ENCODE assay signal across 19 cellular contexts in genomic region chr15:31016446-31016915, GRCh38. TPM values are rescaled to one million over a fixed set of nuclear protein-coding genes. Genes with fewer than 3 reads are reported as not detected.
DNase-seq lines count a peak whose midpoint lies in the region; ATAC-seq and TF ChIP-seq lines count a peak whose summit lies in the region.
"Had no signal": no experiment of that assay in that cellular context is flagged by ENCODE, and none has a peak within 500 bp of the region (broad histone marks: within the 10 kb centered on the region; RNA-seq: fewer than 3 reads in every experiment).

No MANE protein-coding gene starts in this region.

- in situ Hi-C loops in GM23248 (cut with MboI) (no loop called here), astrocyte of the cerebellum (cut with HindIII; ENCODE audit: low sequenced_read_pairs) (no loop called here)

- no peak overlapping the region for H2AFZ ChIP-seq in GM23248

- H3K9me3 ChIP-seq in GM23248 (ENCODE audit: low read depth) (no peaks in the 10 kb centered on the region), MG63 (peaks cover 11% of the 10 kb centered on the region)
- H3K9me3 ChIP-seq: prostate gland had no signal

- H3K4me1 ChIP-seq in GM23248 (ENCODE audit: insufficient read depth), result peaks cover 13% of the 10 kb centered on the region
- H3K4me1 ChIP-seq: prostate gland had no signal

- H3K36me3 ChIP-seq in GM23248 (ENCODE audit: low read depth) (no peaks in the 10 kb centered on the region), MG63 (no peaks in the 10 kb centered on the region)
- H3K36me3 ChIP-seq: prostate gland had no signal

- no peaks in the 10 kb centered on the region for H4K20me1 ChIP-seq in GM23248 (ENCODE audit: insufficient read depth)

- whole genome bisulfite sequencing in GM23248 (ENCODE audit: low coverage in 1 of 2, low lambda C conversion rate in 2 of 2, missing lambda C conversion rate in 2 of 2), 2 experiments, result 2 to 12% methylated on average over 3 of the region's 3 CpGs

- peak overlapping the region; percentile 37; the same call in 1 of the 2 replicates for H3K27ac ChIP-seq in GM23248
- H3K27ac ChIP-seq: prostate gland had no signal

- ATAC-seq in HG02610 (IDR thresholded peaks at IDR 0.05; ENCODE audit: unreplicated experiment), result no peak
- no peak for ATAC-seq in HG02970 (IDR thresholded peaks at IDR 0.05; ENCODE audit: low FRiP score, unreplicated experiment)
- ATAC-seq: activated naive CD8-positive, alpha-beta T cell treated with anti-CD3 and anti-CD28 coated beads, Interleukin-2, amount 50 U/mL, for 24 hours; PC-3; stimulated activated naive CD8-positive, alpha-beta T cell treated with anti-CD3 and anti-CD28 coated beads, Interleukin-15, amount 100 ng/mL, for 72 hours had no signal

- DNase-seq in A172 (ENCODE audit: low spot score) (peak; percentile 46), GM23248 (peak; percentile 60), astrocyte of the cerebellum (ENCODE audit: low read depth) (peak; percentile 47), fibroblast of villous mesenchyme (ENCODE audit: low read depth) (peak; percentile 47), MG63 (no peak), DMS79 treated with DMSO at 0.1 percent for 48 hours (lab: John Stamatoyannopoulos, UW) (no peak)
- DNase-seq: ACHN; activated CD4-positive, alpha-beta T cell treated with anti-CD3 and anti-CD28 coated beads, Interleukin-2, amount 50 U/mL, for 48 hours; activated naive CD8-positive, alpha-beta T cell treated with anti-CD3 and anti-CD28 coated beads, Interleukin-2, amount 50 U/mL, for 24 hours; activated T-cell treated with anti-CD3 and anti-CD28 coated beads, Interleukin-2, amount 50 U/mL, for 48 hours; Caco-2; GOT3; hippocampal formation; NCI-H1930; PC-3; stimulated activated naive CD8-positive, alpha-beta T cell treated with anti-CD3 and anti-CD28 coated beads, Interleukin-15, amount 100 ng/mL, for 72 hours had no signal

- no peak overlapping the region for H3K9ac ChIP-seq in GM23248

- H3K9me2 ChIP-seq in GM23248 (ENCODE audit: insufficient read depth), result no peaks in the 10 kb centered on the region

- H3K4me3 ChIP-seq in GM23248 (no peak overlapping the region), astrocyte of the cerebellum (ENCODE audit: low read depth, low read length) (no peak overlapping the region), fibroblast of villous mesenchyme (ENCODE audit: low read depth, low read length) (no peak overlapping the region), MG63 (no peak overlapping the region)
- H3K4me3 ChIP-seq: prostate gland had no signal

- H3K79me2 ChIP-seq in GM23248 (ENCODE audit: insufficient read depth), result no peaks in the 10 kb centered on the region

- H3K27me3 ChIP-seq in GM23248 (replicated peaks; ENCODE audit: insufficient read depth) (no peaks in the 10 kb centered on the region), MG63 (no peaks in the 10 kb centered on the region)

- H3F3A ChIP-seq in GM23248 (ENCODE audit: insufficient read depth), result peaks cover 11% of the 10 kb centered on the region

- peak overlapping the region; percentile 46 for H3K4me2 ChIP-seq in GM23248 (ENCODE audit: unreplicated experiment)

- TF ChIP-seq CTCF in astrocyte of the cerebellum (IDR thresholded peaks at IDR 0.05; ENCODE audit: low read depth, low read length, missing control alignments) (no peak), fibroblast of villous mesenchyme (IDR thresholded peaks at IDR 0.05; ENCODE audit: insufficient read depth, low read depth, low read length) (no peak)

RNA-seq across cellular contexts. Expression of gene MTMR10, which starts 25.1 kb away (rescaled TPM):
- total RNA-seq in A172 (2014; rRNA removed; shearing (Covaris generic)), result 14.4 and 20.9 TPM in 2 replicates
- 8.1 and 13.3 TPM in 2 replicates for total RNA-seq in GM23248 (2014; rRNA removed; shearing (Covaris generic))
- 6.3 and 7.2 TPM in 2 replicates for polyA plus RNA-seq in GM23248 (2016; fragmentation: Nextera tagmentation; extraction: Ambion mirVana)
- 25.4 and 37.6 TPM in 2 replicates for total RNA-seq in fibroblast of villous mesenchyme
- total RNA-seq in MG63 (2014; rRNA removed; shearing (Covaris generic); ENCODE audit: low replicate concordance), result 2.4 and 16.3 TPM in 2 replicates

Comparison
In these comparisons a context has a peak if more than half of its experiments do, and no peak if none do; other contexts are left out.
1. DNase-seq: peak in A172 (single experiment), GM23248 (single experiment), astrocyte of the cerebellum (single experiment) and fibroblast of villous mesenchyme (single experiment); none in MG63 (single experiment) and DMS79 treated with DMSO at 0.1 percent for 48 hours (single experiment).